In genomic region chr7:25565949-25566348, GRCh38 we compare ENCODE assay signal across 8 cellular contexts.
DNase-seq lines count a peak whose midpoint lies in the region; ATAC-seq, FAIRE-seq and TF ChIP-seq lines count a peak whose summit lies in the region.

No MANE protein-coding gene starts in this region.

- H3K36me3 Mint-ChIP-seq in activated CD4-positive, alpha-beta T cell treated with anti-CD3 and anti-CD28 coated beads for 36 hours (ENCODE audit: low read depth) = no peaks in the 10 kb centered on the region

- POLR2A ChIA-PET in activated CD4-positive, alpha-beta T cell treated with anti-CD3 and anti-CD28 coated beads for 36 hours (lab: Charles Lee) = no interaction called here

- H3K4me3 Mint-ChIP-seq in activated CD4-positive, alpha-beta T cell treated with anti-CD3 and anti-CD28 coated beads for 36 hours = no peak overlapping the region

- peaks cover 0 to 4% (median 1%) of the 10 kb centered on the region in 4 donors for H3K4me1 ChIP-seq in liver (ENCODE audit: control insufficient read depth in 4 of 4, insufficient read depth in 4 of 4, low read length in 3 of 4)

- H3K4me3 ChIP-seq in choroid plexus epithelial cell (ENCODE audit: low read depth, low read length) = peak overlapping the region; percentile 26
- no peak overlapping the region for H3K4me3 ChIP-seq in liver (ENCODE audit: low read depth in 1 of 3, low read length in 3 of 3)

- H3K27ac Mint-ChIP-seq in activated CD4-positive, alpha-beta T cell treated with anti-CD3 and anti-CD28 coated beads for 36 hours = no peak overlapping the region

- CTCF ChIA-PET in activated CD4-positive, alpha-beta T cell treated with anti-CD3 and anti-CD28 coated beads for 36 hours (lab: Charles Lee) = interaction anchor here (0.6 to 7.7 kb wide), 42 partner anchors 8 to 913 kb away, joined by 3 to 116 read pairs (median 4); no protein-coding TSS in a partner anchor

- H3K9me3 Mint-ChIP-seq in activated CD4-positive, alpha-beta T cell treated with anti-CD3 and anti-CD28 coated beads for 36 hours (ENCODE audit: low read depth) = no peaks in the 10 kb centered on the region

- TF ChIP-seq CTCF in choroid plexus epithelial cell (conservative IDR thresholded peaks at IDR 0.05; ENCODE audit: low read depth, low read length) (peak; percentile 100), liver (IDR thresholded peaks at IDR 0.05; ENCODE audit: low read depth, low read length, missing input control) (peak; percentile 100)

- peak; percentile 96 for FAIRE-seq in A204.1 (lab: Jason Lieb, UNC)
- FAIRE-seq in GM12891 (lab: Jason Lieb, UNC) = peak; percentile 69

- no peaks in the 10 kb centered on the region for H3K27me3 ChIP-seq in liver (ENCODE audit: control insufficient read depth in 4 of 4, insufficient read depth in 4 of 4, low read length in 3 of 4)

- intact Hi-C loops in activated CD4-positive, alpha-beta T cell treated with anti-CD3 and anti-CD28 coated beads for 36 hours (cut with DNase I, micrococcal nuclease) = loop anchor here (1.0 to 5.0 kb wide), 6 partner anchors 175 to 384 kb away; a partner anchor contains a TSS

- peak; percentile 5 for DNase-seq in GM12891 (ENCODE audit: insufficient read length, low spot score)
- DNase-seq in NCI-H2196 treated with DMSO at 0.1 percent for 48 hours (lab: John Stamatoyannopoulos, UW; ENCODE audit: unreplicated experiment) = peak; percentile 32
- peak; percentile 77 for DNase-seq in activated CD4-positive, alpha-beta T cell treated with anti-CD3 and anti-CD28 coated beads for 36 hours
- DNase-seq in choroid plexus epithelial cell (ENCODE audit: low read depth) = peak; percentile 88
- peak; percentile 32 to 53 for DNase-seq in stimulated activated CD4-positive, alpha-beta T cell treated with anti-CD3 and anti-CD28 coated beads, Interleukin-4, amount 100 ng/mL, for 48 hours (ENCODE audit: low read depth in 2 of 2)

- no peaks in the 10 kb centered on the region for H3K27me3 Mint-ChIP-seq in activated CD4-positive, alpha-beta T cell treated with anti-CD3 and anti-CD28 coated beads for 36 hours

- H3K9me3 ChIP-seq in liver (ENCODE audit: control insufficient read depth in 4 of 4, low read length in 3 of 4) = no peaks in the 10 kb centered on the region

- H3K4me1 Mint-ChIP-seq in activated CD4-positive, alpha-beta T cell treated with anti-CD3 and anti-CD28 coated beads for 36 hours = no peaks in the 10 kb centered on the region

- no peak overlapping the region for H3K27ac ChIP-seq in liver (ENCODE audit: low read depth in 1 of 2, low read length in 2 of 2)

- peak; percentile 100 for TF ChIP-seq RAD21 in liver (IDR thresholded peaks at IDR 0.05)

- no peaks in the 10 kb centered on the region for H3K36me3 ChIP-seq in liver (ENCODE audit: control insufficient read depth in 4 of 4, insufficient read depth in 3 of 4, low read depth in 1 of 4, low read length in 3 of 4)

- WGBS in liver = 1% methylated on average over 7 of the region's 7 CpGs

- TF ChIP-seq POLR2A in GM12891 (IDR thresholded peaks at IDR 0.05; ENCODE audit: low read depth, low read length) = no peak

- H3K9ac ChIP-seq in liver (ENCODE audit: low read depth in 1 of 2, low read length in 2 of 2) = peak overlapping the region in 1 of 2 donors; percentile 58

- ATAC-seq in activated CD4-positive, alpha-beta T cell treated with anti-CD3 and anti-CD28 coated beads for 36 hours = no peak
- no peak for ATAC-seq in GM21723 (IDR thresholded peaks at IDR 0.05; ENCODE audit: unreplicated experiment)

TF ChIP-seq in GM12891, 5 proteins besides CTCF, POLR2A, EP300 and RAD21:
- no peak for TF ChIP-seq SPI1 (IDR thresholded peaks at IDR 0.05; ENCODE audit: low read depth, low read length)

TF ChIP-seq in liver, 16 proteins besides CTCF, POLR2A, EP300 and RAD21:
- TF ChIP-seq YY1 (IDR thresholded peaks at IDR 0.05) = no peak
- TF ChIP-seq RXRA (IDR thresholded peaks at IDR 0.05) = peak in 1 of 2 donors; percentile 23

Comparison
In these comparisons a context has a peak if more than half of its experiments do, and no peak if none do; other contexts are left out.
1. DNase-seq: peak in every context shown above with its lines; median percentile 88 in choroid plexus epithelial cell; 77 in activated CD4-positive, alpha-beta T cell treated with anti-CD3 and anti-CD28 coated beads for 36 hours; 42 in stimulated activated CD4-positive, alpha-beta T cell treated with anti-CD3 and anti-CD28 coated beads, Interleukin-4, amount 100 ng/mL, for 48 hours; 32 in NCI-H2196 treated with DMSO at 0.1 percent for 48 hours; 5 in GM12891.